ENCODE assay signal across 17 cellular contexts in the genomic region with DNA sequence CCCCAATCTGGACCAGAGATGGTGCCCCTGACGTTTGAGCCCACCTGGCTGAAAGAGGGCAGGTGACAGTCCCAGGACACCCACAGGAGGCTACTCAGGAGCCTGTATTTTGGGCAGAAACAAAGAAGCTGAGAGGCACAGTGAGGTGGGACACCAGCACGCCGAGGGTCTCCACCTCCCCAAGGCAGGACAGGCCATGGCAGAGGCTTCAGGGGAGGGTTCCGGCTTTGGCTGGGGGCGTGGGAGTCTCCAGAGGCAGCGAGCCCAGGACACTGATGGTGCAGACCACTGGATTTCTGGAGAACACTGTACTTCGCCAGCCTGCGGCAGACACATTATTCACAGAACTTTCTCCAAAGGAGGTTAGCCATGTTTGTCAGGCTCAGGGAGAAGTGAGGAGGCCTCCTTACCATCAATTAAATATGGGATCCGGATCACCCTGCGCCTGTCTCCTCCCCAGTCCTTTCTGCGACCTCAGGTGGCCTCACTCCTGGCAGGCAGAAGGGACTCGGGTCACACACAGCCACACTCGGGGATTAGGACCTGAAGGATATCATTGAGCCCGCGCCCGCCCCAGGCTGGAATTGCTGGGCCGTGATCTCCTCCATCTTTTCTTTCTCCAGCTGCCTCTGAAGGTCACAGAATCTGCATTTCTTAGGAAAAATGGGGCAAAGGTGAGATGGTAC.
DNase-seq lines count a peak whose midpoint lies in the region; ATAC-seq and TF ChIP-seq lines count a peak whose summit lies in the region.
"Had no signal": no experiment of that assay in that cellular context is flagged by ENCODE, and none has a peak within 500 bp of the region (broad histone marks: within the 10 kb centered on the region; RNA-seq: fewer than 3 reads in every experiment).

No MANE protein-coding gene starts in this region.

- intact Hi-C loops in Right ventricle myocardium superior (cut with DNase I): no loop called here
- intact Hi-C loops in activated T-helper 2 cell treated with anti-CD3 and anti-CD28 coated beads, Interferon-gamma antibody, Interleukin-2, Interleukin-4, amounts not matched to agents 10 μg/mL and 5 μg/mL and 100 μg/mL, durations not matched to agents 14 hours and 24 hours and 36 hours (cut with micrococcal nuclease): no loop called here

- peaks cover 0 to 21% of the 10 kb centered on the region in 2 donors for H3K4me1 ChIP-seq in right atrium auricular region
- H3K4me1 ChIP-seq in BLaER1 treated with 17β-estradiol and CSF1 and Interleukin-3, amounts not matched to agents 10 nM and 100 nM: peaks cover 67 to 84% (median 81%) of the 10 kb centered on the region in 10 experiments
- no peaks in the 10 kb centered on the region for H3K4me1 ChIP-seq in RWPE2 (ENCODE audit: insufficient read depth, poor library complexity, severe bottlenecking)
- peaks cover 0 to 16% of the 10 kb centered on the region in 2 donors for H3K4me1 ChIP-seq in neuronal stem cell (ENCODE audit: control insufficient read depth in 2 of 2, insufficient read depth in 1 of 2, low read depth in 1 of 2, low read length in 2 of 2)
- H3K4me1 ChIP-seq: HAP-1 had no signal

- peak overlapping the region in 6 of 11 experiments; percentile 48 to 75 (median 72); a peak in 12 of 22 replicates for H3K9ac ChIP-seq in BLaER1 treated with 17β-estradiol and CSF1 and Interleukin-3, amounts not matched to agents 10 nM and 100 nM
- H3K9ac ChIP-seq in neuronal stem cell (ENCODE audit: low read depth, low read length, poor library complexity): no peak overlapping the region

- no peaks in the 10 kb centered on the region for H3K9me3 Mint-ChIP-seq in activated naive CD4-positive, alpha-beta T cell treated with anti-CD3 and anti-CD28 coated beads, Interleukin-2, amount 50 U/mL, for 72 hours
- H3K9me3 Mint-ChIP-seq in activated T-helper 2 cell treated with anti-CD3 and anti-CD28 coated beads, Interferon-gamma antibody, Interleukin-2, Interleukin-4, amounts not matched to agents 10 μg/mL and 5 μg/mL and 100 μg/mL, durations not matched to agents 14 hours and 24 hours and 36 hours: no peaks in the 10 kb centered on the region
- H3K9me3 Mint-ChIP-seq: CD8-positive, alpha-beta T cell had no signal

- H3K4me3 ChIP-seq in right atrium auricular region (no peak overlapping the region), RWPE2 (ENCODE audit: severe bottlenecking) (no peak overlapping the region), neuronal stem cell (ENCODE audit: low read length in 2 of 2) (no peak overlapping the region)
- H3K4me3 ChIP-seq in BLaER1 treated with 17β-estradiol and CSF1 and Interleukin-3, amounts not matched to agents 10 nM and 100 nM: peak overlapping the region in 4 of 10 experiments; percentile 22 to 49 (median 36); a peak in 4 of 20 replicates
- H3K4me3 ChIP-seq: HAP-1 had no signal

- no peak overlapping the region for H2BK5ac ChIP-seq in neuronal stem cell (ENCODE audit: low read length)

- H3K27me3 ChIP-seq in right atrium auricular region (no peaks in the 10 kb centered on the region), RWPE2 (ENCODE audit: insufficient read depth, poor library complexity, severe bottlenecking) (no peaks in the 10 kb centered on the region), neuronal stem cell (ENCODE audit: control insufficient read depth in 3 of 3, insufficient read depth in 3 of 3, low read depth in 1 of 3, low read length in 3 of 3) (peaks cover 0 to 6% (median 0%) of the 10 kb centered on the region in 3 experiments)
- no peaks in the 10 kb centered on the region for H3K27me3 ChIP-seq in BLaER1 treated with 17β-estradiol and CSF1 and Interleukin-3, amounts not matched to agents 10 nM and 100 nM

- H3K23ac ChIP-seq in neuronal stem cell (ENCODE audit: low read depth, low read length, poor library complexity): no peak overlapping the region

- no peak overlapping the region for H3K4me3 Mint-ChIP-seq in activated T-helper 2 cell treated with anti-CD3 and anti-CD28 coated beads, Interferon-gamma antibody, Interleukin-2, Interleukin-4, amounts not matched to agents 10 μg/mL and 5 μg/mL and 100 μg/mL, durations not matched to agents 14 hours and 24 hours and 36 hours (ENCODE audit: low read depth)
- H3K4me3 Mint-ChIP-seq: CD8-positive, alpha-beta T cell had no signal

- H2BK15ac ChIP-seq in neuronal stem cell (ENCODE audit: low read length): no peak overlapping the region

- H2AFZ ChIP-seq in neuronal stem cell (ENCODE audit: low read length): no peak overlapping the region

- no peaks in the 10 kb centered on the region for H3K79me1 ChIP-seq in neuronal stem cell (ENCODE audit: low read depth, low read length)

- H3K9me3 ChIP-seq in right atrium auricular region (no peaks in the 10 kb centered on the region), RWPE2 (ENCODE audit: severe bottlenecking) (no peaks in the 10 kb centered on the region), neuronal stem cell (replicated peaks in 1 of 2; ENCODE audit: control insufficient read depth in 2 of 2, insufficient read depth in 1 of 2, low read depth in 1 of 2, low read length in 2 of 2) (no peaks in the 10 kb centered on the region)
- H3K9me3 ChIP-seq in BLaER1 treated with 17β-estradiol and CSF1 and Interleukin-3, amounts not matched to agents 10 nM and 100 nM (replicated peaks in 1 of 11): no peaks in the 10 kb centered on the region
- H3K9me3 ChIP-seq: HAP-1 had no signal

- no peak overlapping the region for H4K91ac ChIP-seq in neuronal stem cell (ENCODE audit: low read depth, low read length, poor library complexity)

- no peak overlapping the region for H4K8ac ChIP-seq in neuronal stem cell (ENCODE audit: low read depth, low read length)

- no peak overlapping the region for H3K4ac ChIP-seq in neuronal stem cell (ENCODE audit: low read length)

- no peak overlapping the region for H3K27ac ChIP-seq in right atrium auricular region
- peak overlapping the region in 7 of 11 experiments; percentile 60 to 82 (median 80); a peak in 12 of 22 replicates for H3K27ac ChIP-seq in BLaER1 treated with 17β-estradiol and CSF1 and Interleukin-3, amounts not matched to agents 10 nM and 100 nM
- no peak overlapping the region for H3K27ac ChIP-seq in RWPE2 (ENCODE audit: poor library complexity, severe bottlenecking)
- H3K27ac ChIP-seq in neuronal stem cell (replicated peaks; ENCODE audit: low read length): no peak overlapping the region
- H3K27ac ChIP-seq: C4-2B had no signal

- H3K4me1 Mint-ChIP-seq in activated T-helper 2 cell treated with anti-CD3 and anti-CD28 coated beads, Interferon-gamma antibody, Interleukin-2, Interleukin-4, amounts not matched to agents 10 μg/mL and 5 μg/mL and 100 μg/mL, durations not matched to agents 14 hours and 24 hours and 36 hours (ENCODE audit: low read depth): peaks cover 15% of the 10 kb centered on the region

- H4K20me1 ChIP-seq in BLaER1 treated with 17β-estradiol and CSF1 and Interleukin-3, amounts not matched to agents 10 nM and 100 nM: peaks cover 0 to 11% (median 0%) of the 10 kb centered on the region in 11 experiments; a peak in 2 of 22 replicates

- H3K27me3 Mint-ChIP-seq in activated T-helper 2 cell treated with anti-CD3 and anti-CD28 coated beads, Interferon-gamma antibody, Interleukin-2, Interleukin-4, amounts not matched to agents 10 μg/mL and 5 μg/mL and 100 μg/mL, durations not matched to agents 14 hours and 24 hours and 36 hours (ENCODE audit: low read depth): peaks cover 2% of the 10 kb centered on the region

- H3K18ac ChIP-seq in neuronal stem cell (ENCODE audit: low read length): peak overlapping the region; percentile 15

- no CpG with 5 or more reads among the region's 17 CpGs for WGBS in neuronal stem cell (ENCODE audit: extremely low coverage in 2 of 2, insufficient read length in 2 of 2, insufficient replicate concordance in 1 of 2), 2 donors

- H3K36me3 ChIP-seq in right atrium auricular region (no peaks in the 10 kb centered on the region), RWPE2 (ENCODE audit: low read depth) (no peaks in the 10 kb centered on the region), neuronal stem cell (replicated peaks in 1 of 2; ENCODE audit: control insufficient read depth in 2 of 2, insufficient read depth in 2 of 2, low read length in 2 of 2) (no peaks in the 10 kb centered on the region)
- no peaks in the 10 kb centered on the region for H3K36me3 ChIP-seq in BLaER1 treated with 17β-estradiol and CSF1 and Interleukin-3, amounts not matched to agents 10 nM and 100 nM
- H3K36me3 ChIP-seq: HAP-1 had no signal

- no peak overlapping the region for H2BK120ac ChIP-seq in neuronal stem cell (ENCODE audit: low read depth, low read length)

- H3K27ac Mint-ChIP-seq in activated naive CD4-positive, alpha-beta T cell treated with anti-CD3 and anti-CD28 coated beads, Interleukin-2, amount 50 U/mL, for 72 hours: no peak overlapping the region
- H3K27ac Mint-ChIP-seq in activated T-helper 2 cell treated with anti-CD3 and anti-CD28 coated beads, Interferon-gamma antibody, Interleukin-2, Interleukin-4, amounts not matched to agents 10 μg/mL and 5 μg/mL and 100 μg/mL, durations not matched to agents 14 hours and 24 hours and 36 hours: no peak overlapping the region
- H3K27ac Mint-ChIP-seq: CD8-positive, alpha-beta T cell had no signal

- peak; percentile 79 for ATAC-seq in Right ventricle myocardium superior (ENCODE audit: poor library complexity)
- ATAC-seq in RWPE2 (ENCODE audit: low read depth): no peak
- ATAC-seq in activated naive CD4-positive, alpha-beta T cell treated with anti-CD3 and anti-CD28 coated beads, Interleukin-2, amount 50 U/mL, for 72 hours: no peak
- ATAC-seq: CD8-positive, alpha-beta T cell had no signal

- H3K4me2 ChIP-seq in BLaER1 treated with 17β-estradiol and CSF1 and Interleukin-3, amounts not matched to agents 10 nM and 100 nM: peak overlapping the region; percentile 81 to 97 (median 93)
- H3K4me2 ChIP-seq in neuronal stem cell (ENCODE audit: insufficient read depth, low read length, poor library complexity, severe bottlenecking): no peak overlapping the region

- no peak for DNase-seq in Right ventricle myocardium superior
- no peak for DNase-seq in right atrium auricular region (ENCODE audit: low spot score)
- peak; percentile 39 for DNase-seq in RWPE2 (ENCODE audit: low spot score)
- DNase-seq in neuronal stem cell (ENCODE audit: low spot score): no peak
- DNase-seq in activated naive CD4-positive, alpha-beta T cell treated with anti-CD3 and anti-CD28 coated beads, Interleukin-2, amount 50 U/mL, for 72 hours (ENCODE audit: low spot score in 2 of 2): no peak
- DNase-seq in activated T-helper 2 cell treated with anti-CD3 and anti-CD28 coated beads, Interferon-gamma antibody, Interleukin-2, Interleukin-4, amounts not matched to agents 10 μg/mL and 5 μg/mL and 100 μg/mL, durations not matched to agents 14 hours and 24 hours and 36 hours (ENCODE audit: low spot score): no peak
- no peak for DNase-seq in putamen (ENCODE audit: low spot score)
- DNase-seq: ACHN; CD8-positive, alpha-beta T cell; COR-L47; DMS153; DMS79 treated with DMSO at 0.1 percent for 48 hours; EL; GOT3 had no signal

- H2BK12ac ChIP-seq in neuronal stem cell (ENCODE audit: low read length): no peak overlapping the region

- no peaks in the 10 kb centered on the region for H3K36me3 Mint-ChIP-seq in activated naive CD4-positive, alpha-beta T cell treated with anti-CD3 and anti-CD28 coated beads, Interleukin-2, amount 50 U/mL, for 72 hours
- H3K36me3 Mint-ChIP-seq in activated T-helper 2 cell treated with anti-CD3 and anti-CD28 coated beads, Interferon-gamma antibody, Interleukin-2, Interleukin-4, amounts not matched to agents 10 μg/mL and 5 μg/mL and 100 μg/mL, durations not matched to agents 14 hours and 24 hours and 36 hours (ENCODE audit: low read depth): no peaks in the 10 kb centered on the region
- H3K36me3 Mint-ChIP-seq: CD8-positive, alpha-beta T cell had no signal

- H3K14ac ChIP-seq in neuronal stem cell (ENCODE audit: low read length): no peak overlapping the region

- TF ChIP-seq CTCF in right atrium auricular region (IDR thresholded peaks at IDR 0.05) (no peak), RWPE2 (IDR thresholded peaks at IDR 0.05; ENCODE audit: poor library complexity, severe bottlenecking) (no peak)

- peak overlapping the region; percentile 88 for H2AK5ac ChIP-seq in neuronal stem cell (ENCODE audit: low read depth, low read length)

Comparison
In these comparisons a context has a peak if more than half of its experiments do, and no peak if none do; other contexts are left out.
1. H3K27ac ChIP-seq: peak in BLaER1 treated with 17β-estradiol and CSF1 and Interleukin-3, amounts not matched to agents 10 nM and 100 nM (7 of 11); none in right atrium auricular region (0 of 2), RWPE2 (single experiment) and neuronal stem cell (single experiment).